ENCODE assay signal across 1 cellular context in the genomic region with DNA sequence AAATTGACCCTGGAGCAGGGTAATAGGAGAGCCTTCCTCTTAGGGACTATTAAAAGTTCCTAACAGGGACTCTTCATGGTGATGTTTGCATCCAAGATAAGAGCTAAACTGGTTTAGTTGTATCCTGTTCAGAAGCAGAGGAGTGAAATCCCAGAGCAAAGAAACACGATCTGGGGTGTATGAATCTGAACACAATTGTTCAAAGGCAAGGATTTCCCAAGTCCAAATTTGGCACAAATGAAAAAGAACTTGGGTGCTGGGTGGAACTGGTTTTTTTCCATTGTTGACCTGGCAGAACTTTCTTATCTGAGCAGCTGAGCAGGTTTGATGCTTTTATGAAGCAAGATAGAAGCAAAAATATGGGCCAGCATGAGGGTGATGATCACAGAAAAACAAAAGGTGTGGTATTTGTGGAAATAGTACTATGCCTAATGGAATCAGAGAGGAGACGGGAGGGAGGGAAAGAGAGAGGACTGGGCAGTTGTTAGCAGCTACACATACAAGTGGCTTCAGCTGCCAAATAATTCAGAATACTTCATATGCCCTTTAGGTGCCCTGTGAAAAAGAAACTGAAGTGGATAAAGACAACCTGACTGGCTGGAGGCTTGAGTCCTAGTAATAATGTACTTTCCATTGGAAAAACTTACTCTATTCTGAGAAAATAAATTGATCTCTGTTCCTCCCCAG.
TF ChIP-seq lines count a peak whose summit lies in the region.

No MANE protein-coding gene starts in this region.

TF ChIP-seq in HepG2, 621 proteins besides CTCF, POLR2A, EP300 and RAD21 (continued from another document):
- TF ChIP-seq GABPA (IDR thresholded peaks at IDR 0.05; ENCODE audit: low read depth, low read length) (no peak), GABPA (CRISPR knock-in tag; IDR thresholded peaks at IDR 0.05; ENCODE audit: low read depth) (no peak), JDP2 (CRISPR knock-in tag; IDR thresholded peaks at IDR 0.05; ENCODE audit: borderline replicate concordance) (no peak), ZFP41 (CRISPR knock-in tag; IDR thresholded peaks at IDR 0.05; ENCODE audit: borderline replicate concordance) (no peak), ZNF225 (CRISPR knock-in tag; IDR thresholded peaks at IDR 0.05) (no peak), ZNF891 (CRISPR knock-in tag; IDR thresholded peaks at IDR 0.05) (no peak), TARDBP (CRISPR knock-in tag; IDR thresholded peaks at IDR 0.05) (0 out of 2 replicates have a peak, but pooled peaks have one; percentile 37), SRF (IDR thresholded peaks at IDR 0.05; ENCODE audit: low read depth, low read length) (peak; percentile 82; the same call in 1 of the 2 replicates), ZNF143 (CRISPR knock-in tag; IDR thresholded peaks at IDR 0.05) (no peak), ZNF121 (CRISPR knock-in tag; IDR thresholded peaks at IDR 0.05) (no peak), MIXL1 (CRISPR knock-in tag; IDR thresholded peaks at IDR 0.05) (no peak), YEATS4 (CRISPR knock-in tag; IDR thresholded peaks at IDR 0.05; ENCODE audit: borderline replicate concordance) (no peak), ZBTB21 (CRISPR knock-in tag; IDR thresholded peaks at IDR 0.05) (no peak), XBP1 (CRISPR knock-in tag; IDR thresholded peaks at IDR 0.05) (no peak)
- TF ChIP-seq, protein P1, sequence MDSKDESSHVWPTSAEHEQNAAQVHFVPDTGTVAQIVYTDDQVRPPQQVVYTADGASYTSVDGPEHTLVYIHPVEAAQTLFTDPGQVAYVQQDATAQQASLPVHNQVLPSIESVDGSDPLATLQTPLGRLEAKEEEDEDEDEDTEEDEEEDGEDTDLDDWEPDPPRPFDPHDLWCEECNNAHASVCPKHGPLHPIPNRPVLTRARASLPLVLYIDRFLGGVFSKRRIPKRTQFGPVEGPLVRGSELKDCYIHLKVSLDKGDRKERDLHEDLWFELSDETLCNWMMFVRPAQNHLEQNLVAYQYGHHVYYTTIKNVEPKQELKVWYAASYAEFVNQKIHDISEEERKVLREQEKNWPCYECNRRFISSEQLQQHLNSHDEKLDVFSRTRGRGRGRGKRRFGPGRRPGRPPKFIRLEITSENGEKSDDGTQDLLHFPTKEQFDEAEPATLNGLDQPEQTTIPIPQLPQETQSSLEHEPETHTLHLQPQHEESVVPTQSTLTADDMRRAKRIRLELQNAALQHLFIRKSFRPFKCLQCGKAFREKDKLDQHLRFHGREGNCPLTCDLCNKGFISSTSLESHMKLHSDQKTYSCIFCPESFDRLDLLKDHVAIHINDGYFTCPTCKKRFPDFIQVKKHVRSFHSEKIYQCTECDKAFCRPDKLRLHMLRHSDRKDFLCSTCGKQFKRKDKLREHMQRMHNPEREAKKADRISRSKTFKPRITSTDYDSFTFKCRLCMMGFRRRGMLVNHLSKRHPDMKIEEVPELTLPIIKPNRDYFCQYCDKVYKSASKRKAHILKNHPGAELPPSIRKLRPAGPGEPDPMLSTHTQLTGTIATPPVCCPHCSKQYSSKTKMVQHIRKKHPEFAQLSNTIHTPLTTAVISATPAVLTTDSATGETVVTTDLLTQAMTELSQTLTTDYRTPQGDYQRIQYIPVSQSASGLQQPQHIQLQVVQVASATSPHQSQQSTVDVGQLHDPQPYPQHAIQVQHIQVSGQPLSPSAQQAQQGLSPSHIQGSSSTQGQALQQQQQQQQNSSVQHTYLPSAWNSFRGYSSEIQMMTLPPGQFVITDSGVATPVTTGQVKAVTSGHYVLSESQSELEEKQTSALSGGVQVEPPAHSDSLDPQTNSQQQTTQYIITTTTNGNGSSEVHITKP (CRISPR knock-in tag; IDR thresholded peaks at IDR 0.05; ENCODE audit: low read depth) = no peak
- TF ChIP-seq, protein P2, sequence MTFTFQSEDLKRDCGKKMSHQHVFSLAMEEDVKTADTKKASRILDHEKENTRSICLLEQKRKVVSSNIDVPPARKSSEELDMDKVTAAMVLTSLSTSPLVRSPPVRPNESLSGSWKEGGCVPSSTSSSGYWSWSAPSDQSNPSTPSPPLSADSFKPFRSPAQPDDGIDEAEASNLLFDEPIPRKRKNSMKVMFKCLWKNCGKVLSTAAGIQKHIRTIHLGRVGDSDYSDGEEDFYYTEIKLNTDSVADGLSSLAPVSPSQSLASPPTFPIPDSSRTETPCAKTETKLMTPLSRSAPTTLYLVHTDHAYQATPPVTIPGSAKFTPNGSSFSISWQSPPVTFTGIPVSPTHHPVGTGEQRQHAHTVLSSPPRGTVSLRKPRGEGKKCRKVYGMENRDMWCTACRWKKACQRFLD (CRISPR knock-in tag; IDR thresholded peaks at IDR 0.05; ENCODE audit: borderline replicate concordance) = no peak
- TF ChIP-seq, protein P3, sequence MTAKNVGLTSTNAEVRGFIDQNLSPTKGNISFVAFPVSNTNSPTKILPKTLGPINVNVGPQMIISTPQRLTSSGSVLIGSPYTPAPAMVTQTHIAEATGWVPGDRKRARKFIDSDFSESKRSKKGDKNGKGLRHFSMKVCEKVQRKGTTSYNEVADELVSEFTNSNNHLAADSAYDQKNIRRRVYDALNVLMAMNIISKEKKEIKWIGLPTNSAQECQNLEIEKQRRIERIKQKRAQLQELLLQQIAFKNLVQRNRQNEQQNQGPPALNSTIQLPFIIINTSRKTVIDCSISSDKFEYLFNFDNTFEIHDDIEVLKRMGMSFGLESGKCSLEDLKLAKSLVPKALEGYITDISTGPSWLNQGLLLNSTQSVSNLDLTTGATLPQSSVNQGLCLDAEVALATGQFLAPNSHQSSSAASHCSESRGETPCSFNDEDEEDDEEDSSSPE (CRISPR knock-in tag; IDR thresholded peaks at IDR 0.05) = no peak
TF ChIP-seq in HepG2: peak in this region for 38.
